ENCODE assay signal across 1 cellular context in the genomic region with DNA sequence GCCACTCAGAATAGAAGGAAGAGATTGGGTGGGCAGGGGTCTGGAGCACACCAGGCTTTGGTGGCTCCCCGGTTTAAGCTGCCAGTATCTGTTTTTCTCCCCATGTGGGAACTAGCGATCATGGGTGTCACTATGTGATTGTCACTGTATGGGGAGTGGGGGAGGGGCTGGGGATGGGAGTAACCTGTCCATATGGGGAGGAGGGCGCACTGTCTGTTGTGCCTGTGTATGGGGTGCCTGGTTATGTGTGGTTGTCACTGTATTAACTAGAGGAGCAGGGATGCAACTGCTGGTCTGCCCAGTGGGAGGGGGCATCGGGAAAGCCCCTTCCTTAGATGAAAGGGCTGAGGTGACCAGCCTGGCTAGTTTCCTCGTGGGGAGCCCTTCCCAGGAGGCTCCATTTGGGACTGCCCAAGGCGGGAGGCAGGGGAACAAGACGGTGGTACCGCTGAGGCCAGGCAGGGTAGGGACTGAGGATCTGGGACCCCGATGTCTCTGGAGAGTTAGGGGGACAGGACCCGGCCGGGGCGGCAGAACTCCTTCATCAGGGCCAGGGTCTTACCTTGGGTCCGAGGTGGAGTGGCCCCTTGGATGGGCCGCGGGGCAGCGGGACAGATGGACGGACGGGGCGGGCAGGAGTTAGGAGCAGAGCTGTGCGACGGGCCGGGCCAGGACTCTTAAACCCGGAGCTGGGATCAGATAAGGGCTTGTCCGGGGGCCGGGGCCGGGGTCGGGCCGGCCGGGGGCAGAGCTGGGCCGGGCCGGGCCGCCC.
TF ChIP-seq lines count a peak whose summit lies in the region.

A gene (minus strand): TSS at position 701 of the 772 bp plus-strand sequence. CDS start 27,628 bp downstream, outside the sequence.

TF ChIP-seq in H1, 55 proteins besides CTCF, POLR2A, EP300 and RAD21 (continued from another document):
- TF ChIP-seq KDM5A (IDR thresholded peaks at IDR 0.05; ENCODE audit: low read length) (no peak), FOSL1 (IDR thresholded peaks at IDR 0.05; ENCODE audit: insufficient read depth, low read depth, low read length) (no peak), TEAD4 (IDR thresholded peaks at IDR 0.05; ENCODE audit: low read depth, low read length) (no peak)
- TF ChIP-seq, protein P1, sequence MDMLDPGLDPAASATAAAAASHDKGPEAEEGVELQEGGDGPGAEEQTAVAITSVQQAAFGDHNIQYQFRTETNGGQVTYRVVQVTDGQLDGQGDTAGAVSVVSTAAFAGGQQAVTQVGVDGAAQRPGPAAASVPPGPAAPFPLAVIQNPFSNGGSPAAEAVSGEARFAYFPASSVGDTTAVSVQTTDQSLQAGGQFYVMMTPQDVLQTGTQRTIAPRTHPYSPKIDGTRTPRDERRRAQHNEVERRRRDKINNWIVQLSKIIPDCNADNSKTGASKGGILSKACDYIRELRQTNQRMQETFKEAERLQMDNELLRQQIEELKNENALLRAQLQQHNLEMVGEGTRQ (IDR thresholded peaks at IDR 0.05; ENCODE audit: low read length), result no peak
